Comparison of ENCODE assay signal across 13 cellular contexts in the genomic region with DNA sequence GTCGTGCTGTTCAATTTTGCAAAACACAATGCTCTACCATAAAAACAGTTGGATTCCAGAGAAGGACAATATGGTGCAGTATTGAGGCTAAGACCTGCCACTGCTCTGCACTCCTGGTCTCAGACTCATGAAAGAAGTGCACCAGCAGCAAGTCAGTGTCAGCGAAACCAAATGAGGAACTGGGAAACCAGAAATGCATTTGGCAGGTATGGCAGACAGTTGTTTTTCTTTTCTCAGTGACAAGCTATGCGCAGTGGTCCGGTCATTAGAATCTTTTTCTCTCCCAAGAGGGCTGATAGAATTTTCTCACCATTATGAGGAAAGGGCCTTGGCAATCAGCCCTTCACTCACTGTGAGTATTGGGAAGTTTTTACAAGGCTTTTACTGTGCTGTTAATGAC.
DNase-seq lines count a peak whose midpoint lies in the region; ATAC-seq and TF ChIP-seq lines count a peak whose summit lies in the region.
"Had no signal": no experiment of that assay in that cellular context is flagged by ENCODE, and none has a peak within 500 bp of the region (broad histone marks: within the 10 kb centered on the region; RNA-seq: fewer than 3 reads in every experiment).

No MANE protein-coding gene starts in this region.

- no peaks in the 10 kb centered on the region for H3K36me3 ChIP-seq in OCI-LY7 (ENCODE audit: insufficient read depth, low read length)
- no peaks in the 10 kb centered on the region for H3K36me3 ChIP-seq in mucosa of descending colon (ENCODE audit: low read depth)
- H3K36me3 ChIP-seq: upper lobe of right lung had no signal

- H3K79me2 ChIP-seq in OCI-LY7 (ENCODE audit: insufficient read depth, low read depth, low read length) = no peaks in the 10 kb centered on the region

- TF ChIP-seq CTCF in OCI-LY7 (conservative IDR thresholded peaks at IDR 0.05; ENCODE audit: low read length) (no peak), coronary artery (IDR thresholded peaks at IDR 0.05) (no peak), mucosa of descending colon (IDR thresholded peaks at IDR 0.05) (no peak)

- POLR2A ChIA-PET in OCI-LY7 (lab: Charles Lee) = no interaction called here

- no peaks in the 10 kb centered on the region for H3K9me2 ChIP-seq in OCI-LY7 (ENCODE audit: insufficient read depth, low read length)

- no peak overlapping the region for H2AFZ ChIP-seq in OCI-LY7 (ENCODE audit: low read length)

- ATAC-seq in GM18517 (IDR thresholded peaks at IDR 0.05; ENCODE audit: unreplicated experiment) (peak; percentile 95), GM21447 (IDR thresholded peaks at IDR 0.05; ENCODE audit: unreplicated experiment) (peak; percentile 98), HG03103 (IDR thresholded peaks at IDR 0.05; ENCODE audit: low read depth, unreplicated experiment) (peak; percentile 98), mucosa of descending colon (no peak)
- ATAC-seq: activated T-cell treated with anti-CD3 and anti-CD28 coated beads, Interleukin-2, amount 50 U/mL, for 4 hours; T-helper 17 cell; upper lobe of right lung had no signal

- H3K4me1 ChIP-seq in OCI-LY7 (ENCODE audit: insufficient read depth, low read length, poor library complexity, severe bottlenecking) = no peaks in the 10 kb centered on the region
- H3K4me1 ChIP-seq in mucosa of descending colon (ENCODE audit: low read depth) = no peaks in the 10 kb centered on the region
- H3K4me1 ChIP-seq: Caco-2, upper lobe of right lung had no signal

- intact Hi-C loops in OCI-LY7 (cut with micrococcal nuclease; ENCODE audit: unreplicated experiment) = no loop called here
- intact Hi-C loops in mucosa of descending colon (cut with DNase I, micrococcal nuclease) = no loop called here

- DNase-seq in OCI-LY7 (ENCODE audit: low spot score) (peak; percentile 8), middle frontal gyrus (ENCODE audit: extremely low spot score, low spot score) (no peak), NCI-H748 treated with DMSO at 0.1 percent for 48 hours (lab: John Stamatoyannopoulos, UW) (no peak), coronary artery (ENCODE audit: low spot score) (no peak), mucosa of descending colon (no peak)
- DNase-seq: activated T-cell treated with anti-CD3 and anti-CD28 coated beads, Interleukin-2, amount 50 U/mL, for 4 hours; Caco-2; HFFc6; T-helper 17 cell; upper lobe of right lung had no signal

- no peak overlapping the region for H3K4me2 ChIP-seq in OCI-LY7 (ENCODE audit: low read length)

- CTCF ChIA-PET in OCI-LY7 (lab: Charles Lee; ENCODE audit: unreplicated experiment) = no interaction called here

- H3K9me3 ChIP-seq in OCI-LY7 (ENCODE audit: low read length) = no peaks in the 10 kb centered on the region
- no peaks in the 10 kb centered on the region for H3K9me3 ChIP-seq in mucosa of descending colon
- H3K9me3 ChIP-seq: Caco-2, upper lobe of right lung had no signal

- H3K27ac ChIP-seq in OCI-LY7 (ENCODE audit: low read depth, low read length, poor library complexity, severe bottlenecking) = no peak overlapping the region
- H3K27ac ChIP-seq in coronary artery = no peak overlapping the region
- H3K27ac ChIP-seq: upper lobe of right lung had no signal

- BruUV-seq in OCI-LY7 (replicated peaks; lab: Mats Ljungman, UMichigan) = no TSS peak

- H3K4me3 ChIP-seq in OCI-LY7 (ENCODE audit: low read depth, low read length, poor library complexity, severe bottlenecking) (no peak overlapping the region), coronary artery (no peak overlapping the region), mucosa of descending colon (no peak overlapping the region)
- H3K4me3 ChIP-seq: upper lobe of right lung had no signal

- no peaks in the 10 kb centered on the region for H4K20me1 ChIP-seq in OCI-LY7 (ENCODE audit: insufficient read depth, low read length)
